16 cellular contexts compared by ENCODE assay signal in genomic region chrX:23374291-23374690, GRCh38. TPM values are rescaled to one million over a fixed set of nuclear protein-coding genes. Genes with fewer than 3 reads are reported as not detected.
DNase-seq lines count a peak whose midpoint lies in the region; ATAC-seq and TF ChIP-seq lines count a peak whose summit lies in the region.
"Had no signal": no experiment of that assay in that cellular context is flagged by ENCODE, and none has a peak within 500 bp of the region (broad histone marks: within the 10 kb centered on the region; RNA-seq: fewer than 3 reads in every experiment).

No MANE protein-coding gene starts in this region.

- no peak for TF ChIP-seq CTCF in WTC11 (IDR thresholded peaks at IDR 0.05)

- intact Hi-C loops in activated CD4-positive, alpha-beta T cell treated with anti-CD3 and anti-CD28 coated beads, Interleukin-2, amount 10 ng/mL, durations not matched to agents 24 days and 14 days (cut with micrococcal nuclease) = no loop called here

- no peak overlapping the region for H3K4me3 ChIP-seq in MG63
- H3K4me3 ChIP-seq: A549, PC-9 had no signal

- no peaks in the 10 kb centered on the region for H3K27me3 Mint-ChIP-seq in WTC11 (ENCODE audit: low read depth)
- no peaks in the 10 kb centered on the region for H3K27me3 Mint-ChIP-seq in activated CD4-positive, alpha-beta T cell treated with anti-CD3 and anti-CD28 coated beads, Interleukin-2, amount 10 ng/mL, durations not matched to agents 24 days and 14 days

- POLR2A ChIA-PET in WTC11 (lab: Charles Lee) = no interaction called here

- no peak for ATAC-seq in WTC11
- ATAC-seq: A549, Right ventricle myocardium inferior had no signal

- H3K36me3 ChIP-seq in MG63 = no peaks in the 10 kb centered on the region

- H3K4me1 Mint-ChIP-seq in WTC11 = 0 out of 2 replicates have a peak, but pooled peaks cover 10% of the 10 kb centered on the region
- H3K4me1 Mint-ChIP-seq in activated CD4-positive, alpha-beta T cell treated with anti-CD3 and anti-CD28 coated beads, Interleukin-2, amount 10 ng/mL, durations not matched to agents 24 days and 14 days = no peaks in the 10 kb centered on the region

- no peak overlapping the region for H3K4me3 Mint-ChIP-seq in WTC11
- H3K4me3 Mint-ChIP-seq in activated CD4-positive, alpha-beta T cell treated with anti-CD3 and anti-CD28 coated beads, Interleukin-2, amount 10 ng/mL, durations not matched to agents 24 days and 14 days = no peak overlapping the region

- no peaks in the 10 kb centered on the region for H3K27me3 ChIP-seq in MG63

- H3K36me3 Mint-ChIP-seq in WTC11 = no peaks in the 10 kb centered on the region
- H3K36me3 Mint-ChIP-seq in activated CD4-positive, alpha-beta T cell treated with anti-CD3 and anti-CD28 coated beads, Interleukin-2, amount 10 ng/mL, durations not matched to agents 24 days and 14 days (ENCODE audit: low read depth) = no peaks in the 10 kb centered on the region

- CTCF ChIA-PET in WTC11 (lab: Charles Lee) = no interaction called here

- DNase-seq in D341Med (ENCODE audit: low spot score) (peak; percentile 14), MG63 (peak; percentile 49), WTC11 (ENCODE audit: low spot score) (no peak), kidney tubule cell (ENCODE audit: low spot score) (peak; percentile 45), inferior parietal cortex (ENCODE audit: extremely low spot score) (no peak), GDM1 (lab: John Stamatoyannopoulos, UW) (no peak), GOT3 (lab: John Stamatoyannopoulos, UW) (no peak)
- no peak for DNase-seq in activated CD4-positive, alpha-beta T cell treated with anti-CD3 and anti-CD28 coated beads, Interleukin-2, amount 10 ng/mL, durations not matched to agents 24 days and 14 days
- DNase-seq: DMS153, EL, HCEC 1CT, NCI-H187, NCI-H748 treated with DMSO at 0.1 percent for 48 hours, PC-9 had no signal

- H3K27ac Mint-ChIP-seq in WTC11 = peak overlapping the region; percentile 11; the same call in 1 of the 2 replicates
- no peak overlapping the region for H3K27ac Mint-ChIP-seq in activated CD4-positive, alpha-beta T cell treated with anti-CD3 and anti-CD28 coated beads, Interleukin-2, amount 10 ng/mL, durations not matched to agents 24 days and 14 days

- no peaks in the 10 kb centered on the region for H3K9me3 Mint-ChIP-seq in WTC11
- H3K9me3 Mint-ChIP-seq in activated CD4-positive, alpha-beta T cell treated with anti-CD3 and anti-CD28 coated beads, Interleukin-2, amount 10 ng/mL, durations not matched to agents 24 days and 14 days = no peaks in the 10 kb centered on the region

- no peaks in the 10 kb centered on the region for H3K9me3 ChIP-seq in MG63
- H3K9me3 ChIP-seq: A549 had no signal

TF ChIP-seq in WTC11, 78 proteins besides CTCF, POLR2A, EP300 and RAD21:
- no peak for TF ChIP-seq USF2 (CRISPR knock-in tag; IDR thresholded peaks at IDR 0.05)
- no peak for TF ChIP-seq ZSCAN18 (CRISPR knock-in tag; IDR thresholded peaks at IDR 0.05)
- TF ChIP-seq RORB (CRISPR knock-in tag; IDR thresholded peaks at IDR 0.05) = no peak
- no peak for TF ChIP-seq ZNF425 (CRISPR knock-in tag; conservative IDR thresholded peaks at IDR 0.05)

RNA-seq across cellular contexts. Expression of gene PTCHD1, which starts 39.6 kb away (rescaled TPM):
- 0.12 TPM in 1 of 2 replicates, not detected in the other for total RNA-seq in MG63 (2014; rRNA removed; shearing (Covaris generic); ENCODE audit: low replicate concordance)
- 3.2 to 4.2 TPM (median 3.7 TPM) in 3 replicates for total RNA-seq in WTC11 (2021)
- total RNA-seq in activated CD4-positive, alpha-beta T cell treated with anti-CD3 and anti-CD28 coated beads, Interleukin-2, amount 10 ng/mL, durations not matched to agents 24 days and 14 days = not detected in 2 replicates
- total RNA-seq: PC-9 had no signal

Comparison
In these comparisons a context has a peak if more than half of its experiments do, and no peak if none do; other contexts are left out.
1. DNase-seq: peak in D341Med (single experiment), MG63 (single experiment) and kidney tubule cell (single experiment); none in WTC11 (single experiment), inferior parietal cortex (single experiment), activated CD4-positive, alpha-beta T cell treated with anti-CD3 and anti-CD28 coated beads, Interleukin-2, amount 10 ng/mL, durations not matched to agents 24 days and 14 days (single experiment), GDM1 (single experiment) and GOT3 (single experiment).